8 cellular contexts compared by ENCODE assay signal in the genomic region with DNA sequence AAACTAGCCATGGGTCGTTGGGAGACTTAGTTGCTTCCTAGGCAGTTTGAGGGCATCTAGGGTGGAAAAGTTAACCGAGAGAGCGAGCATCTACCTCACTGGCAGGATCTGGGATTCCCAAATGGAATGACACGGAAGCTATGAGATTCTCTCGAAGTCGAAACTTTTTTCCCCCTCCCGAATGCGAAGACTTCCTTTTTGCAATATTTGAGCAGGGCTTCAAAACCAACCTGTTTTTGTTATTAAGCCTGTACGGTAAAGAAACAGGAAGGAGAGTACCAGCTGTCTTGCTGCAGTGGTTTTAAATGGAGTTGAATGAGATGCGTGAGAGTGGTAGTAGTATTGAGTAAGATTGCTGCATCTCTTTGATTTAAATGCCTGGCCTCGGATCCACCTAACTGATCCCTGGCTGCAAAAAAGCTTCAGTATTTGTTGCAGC. TPM values are rescaled to one million over a fixed set of nuclear protein-coding genes. Genes with fewer than 3 reads are reported as not detected.
DNase-seq lines count a peak whose midpoint lies in the region; ATAC-seq and TF ChIP-seq lines count a peak whose summit lies in the region.

No MANE protein-coding gene starts in this region.

- no peaks in the 10 kb centered on the region for H3K9me3 Mint-ChIP-seq in activated T-cell treated with anti-CD3 and anti-CD28 coated beads, Interleukin-2, amount 50 U/mL, for 4 hours
- no peaks in the 10 kb centered on the region for H3K9me3 Mint-ChIP-seq in activated naive CD8-positive, alpha-beta T cell (ENCODE audit: low read depth)

- H3K4me1 ChIP-seq in right cardiac atrium (ENCODE audit: control insufficient read depth, insufficient read depth, low read length) = peaks cover 3% of the 10 kb centered on the region

- peak overlapping the region; percentile 96 for H3K4me3 ChIP-seq in right cardiac atrium (ENCODE audit: low read length)
- peak overlapping the region; percentile 85 for H3K4me3 ChIP-seq in retinal pigment epithelial cell (ENCODE audit: low read length)

- ATAC-seq in activated T-cell treated with anti-CD3 and anti-CD28 coated beads, Interleukin-2, amount 50 U/mL, for 4 hours = peak in 1 of 2 donors; percentile 13
- peak in 1 of 2 donors; percentile 26 for ATAC-seq in right cardiac atrium

- WGBS in right cardiac atrium = under 1% methylated on average over 11 of the region's 11 CpGs

- H3K27ac Mint-ChIP-seq in activated naive CD8-positive, alpha-beta T cell = peak overlapping the region; percentile 94

- DNase-seq in activated T-cell treated with anti-CD3 and anti-CD28 coated beads, Interleukin-2, amount 50 U/mL, for 4 hours = no peak
- DNase-seq in activated T-cell treated with anti-CD3 and anti-CD28 coated beads for 4 hours (no peak), NCI-H345 (lab: John Stamatoyannopoulos, UW) (peak; percentile 34), right cardiac atrium (no peak), retinal pigment epithelial cell (ENCODE audit: low read depth) (no peak), NCI-H524 treated with DMSO at 0.1 percent for 48 hours (lab: John Stamatoyannopoulos, UW) (no peak), UCSD-AML1 (lab: John Stamatoyannopoulos, UW; ENCODE audit: unreplicated experiment) (no peak)

- no peak for TF ChIP-seq CTCF in retinal pigment epithelial cell (conservative IDR thresholded peaks at IDR 0.05; ENCODE audit: low read depth, low read length)

- H3K4me1 Mint-ChIP-seq in activated T-cell treated with anti-CD3 and anti-CD28 coated beads, Interleukin-2, amount 50 U/mL, for 4 hours (ENCODE audit: low read depth) = peaks cover 54% of the 10 kb centered on the region
- peaks cover 50% of the 10 kb centered on the region for H3K4me1 Mint-ChIP-seq in activated naive CD8-positive, alpha-beta T cell (ENCODE audit: low read depth)

- H3K27me3 Mint-ChIP-seq in activated T-cell treated with anti-CD3 and anti-CD28 coated beads, Interleukin-2, amount 50 U/mL, for 4 hours (ENCODE audit: low read depth) = no peaks in the 10 kb centered on the region
- no peaks in the 10 kb centered on the region for H3K27me3 Mint-ChIP-seq in activated naive CD8-positive, alpha-beta T cell

- no peaks in the 10 kb centered on the region for H3K9me3 ChIP-seq in right cardiac atrium (ENCODE audit: control insufficient read depth, low read length)

- peak overlapping the region; percentile 98 for H3K4me3 Mint-ChIP-seq in activated T-cell treated with anti-CD3 and anti-CD28 coated beads, Interleukin-2, amount 50 U/mL, for 4 hours
- peak overlapping the region; percentile 94 for H3K4me3 Mint-ChIP-seq in activated naive CD8-positive, alpha-beta T cell

- H3K27me3 ChIP-seq in right cardiac atrium (ENCODE audit: control insufficient read depth, insufficient read depth) = no peaks in the 10 kb centered on the region

- peaks cover 11% of the 10 kb centered on the region for H3K36me3 Mint-ChIP-seq in activated T-cell treated with anti-CD3 and anti-CD28 coated beads, Interleukin-2, amount 50 U/mL, for 4 hours (ENCODE audit: insufficient read depth)
- H3K36me3 Mint-ChIP-seq in activated naive CD8-positive, alpha-beta T cell = peaks cover 14% of the 10 kb centered on the region

- peak overlapping the region; percentile 62 for H3K27ac ChIP-seq in right cardiac atrium (ENCODE audit: low read length)

- intact Hi-C loops in right cardiac atrium (cut with DNase I) = loop anchor here (10.0 kb wide), 4 partner anchors 62 to 122 kb away; no protein-coding TSS in a partner anchor

RNA-seq across cellular contexts. Expression of a gene that starts 1.1 kb away (rescaled TPM):
- 100 to 1,000 TPM; 103 to 121 (median 118) TPM for total RNA-seq in activated T-cell treated with anti-CD3 and anti-CD28 coated beads, Interleukin-2, amount 50 U/mL, for 4 hours
- 10 to 100 TPM; 21.0 to 27.2 (median 22.6) TPM for total RNA-seq in right cardiac atrium
- 6.7 TPM for polyA plus RNA-seq in right cardiac atrium
